In the genomic region with DNA sequence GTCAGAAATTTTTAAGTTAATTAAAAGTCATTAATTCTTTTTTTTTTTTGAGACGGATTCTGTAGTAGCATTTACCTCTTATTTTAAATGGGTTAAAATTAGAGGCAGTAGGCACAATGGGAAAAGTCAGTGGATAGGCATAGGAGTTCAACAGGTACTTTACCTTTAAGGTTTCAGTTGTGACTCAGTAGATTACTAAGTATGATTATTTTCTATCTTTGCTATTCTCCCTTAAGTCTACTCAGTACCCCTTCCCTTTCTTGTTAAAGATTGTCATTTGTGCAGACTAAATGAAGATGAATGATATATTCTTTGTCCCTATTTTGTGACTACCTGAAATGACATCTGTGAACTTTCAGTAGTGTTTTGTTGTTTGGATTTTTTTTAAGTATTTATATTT, we compare ENCODE assay signal across 36 cellular contexts.
"Had no signal": no experiment of that assay in that cellular context is flagged by ENCODE, and none has a peak within 500 bp of the region (broad histone marks: within the 10 kb centered on the region; RNA-seq: fewer than 3 reads in every experiment).

No MANE protein-coding gene starts in this region.

- H3K27ac ChIP-seq: ascending aorta, cardiac muscle cell, VCaP had no signal

- DNase-seq: activated B cell treated with CpG ODN at 0.5 μM for 24 hours; activated CD4-positive, alpha-beta memory T cell treated with anti-CD3 and anti-CD28 coated beads for 36 hours; activated CD4-positive, alpha-beta T cell treated with anti-CD3 and anti-CD28 coated beads for 4 hours; activated CD4-positive, alpha-beta T cell treated with anti-CD3 and anti-CD28 coated beads, Interleukin-2, amount 50 U/mL, for 1 hour; activated CD4-positive, alpha-beta T cell treated with anti-CD3 and anti-CD28 coated beads, Interleukin-2, amount 50 U/mL, for 4 hours; activated CD4-positive, CD25-positive, alpha-beta regulatory T cell treated with anti-CD3 and anti-CD28 coated beads, Interleukin-2, amount 50 U/mL, for 72 hours; activated CD8-positive, alpha-beta memory T cell treated with anti-CD3 and anti-CD28 coated beads, Interleukin-2, amount 50 U/mL, for 4 hours; activated CD8-positive, alpha-beta T cell treated with anti-CD3 and anti-CD28 coated beads for 36 hours; activated effector memory CD4-positive, alpha-beta T cell treated with Interleukin-2 at 50 U/mL for 16 hours; activated gamma-delta T cell; activated naive CD4-positive, alpha-beta T cell treated with anti-CD3 and anti-CD28 coated beads, Interleukin-2, amount 10 ng/mL, durations not matched to agents 7 days and 5 days; activated naive CD4-positive, alpha-beta T cell treated with Interleukin-2 at 50 U/mL for 16 hours; activated naive CD8-positive, alpha-beta T cell treated with anti-CD3 and anti-CD28 coated beads, Interleukin-2, amount 10 ng/mL, durations not matched to agents 7 days and 5 days; activated naive CD8-positive, alpha-beta T cell treated with anti-CD3 and anti-CD28 coated beads, Interleukin-2, amount 50 U/mL, for 24 hours; activated T-cell treated with anti-CD3 and anti-CD28 coated beads for 4 hours; activated T-cell treated with anti-CD3 and anti-CD28 coated beads, Interleukin-2, amount 50 U/mL, for 1 hour; activated T-cell treated with anti-CD3 and anti-CD28 coated beads, Interleukin-2, amount 50 U/mL, for 4 hours; activated T-cell treated with anti-CD3 and anti-CD28 coated beads, Interleukin-2, amount 50 U/mL, for 72 hours; amygdala; anterior cingulate cortex; caudate nucleus; cerebellar nuclear complex; T-cell; T-helper 17 cell had no signal

- H3K9me3 ChIP-seq: ascending aorta had no signal

- H3K27me3 Mint-ChIP-seq: activated B cell treated with CpG ODN at 0.5 μM for 24 hours; activated CD4-positive, alpha-beta memory T cell treated with anti-CD3 and anti-CD28 coated beads for 36 hours; activated CD4-positive, alpha-beta T cell treated with anti-CD3 and anti-CD28 coated beads, Interleukin-2, amount 10 ng/mL, durations not matched to agents 24 days and 14 days; activated CD8-positive, alpha-beta T cell treated with anti-CD3 and anti-CD28 coated beads for 36 hours; activated naive CD4-positive, alpha-beta T cell treated with anti-CD3 and anti-CD28 coated beads, Interleukin-2, amount 10 ng/mL, durations not matched to agents 7 days and 5 days; activated naive CD4-positive, alpha-beta T cell treated with anti-CD3 and anti-CD28 coated beads, Interleukin-2, amount 50 U/mL, for 24 hours; activated naive CD8-positive, alpha-beta T cell; activated naive CD8-positive, alpha-beta T cell treated with anti-CD3 and anti-CD28 coated beads, Interleukin-2, amount 10 ng/mL, durations not matched to agents 7 days and 5 days; activated naive CD8-positive, alpha-beta T cell treated with anti-CD3 and anti-CD28 coated beads, Interleukin-2, amount 50 U/mL, for 24 hours; brain; central memory CD8-positive, alpha-beta T cell; T-cell; T-helper 17 cell had no signal

- H3K9me3 Mint-ChIP-seq: activated B cell treated with CpG ODN at 0.5 μM for 24 hours; activated CD4-positive, alpha-beta memory T cell treated with anti-CD3 and anti-CD28 coated beads for 36 hours; activated CD4-positive, alpha-beta T cell treated with anti-CD3 and anti-CD28 coated beads, Interleukin-2, amount 10 ng/mL, durations not matched to agents 24 days and 14 days; activated CD8-positive, alpha-beta T cell treated with anti-CD3 and anti-CD28 coated beads for 36 hours; activated naive CD4-positive, alpha-beta T cell treated with anti-CD3 and anti-CD28 coated beads, Interleukin-2, amount 10 ng/mL, durations not matched to agents 7 days and 5 days; activated naive CD4-positive, alpha-beta T cell treated with anti-CD3 and anti-CD28 coated beads, Interleukin-2, amount 50 U/mL, for 24 hours; activated naive CD8-positive, alpha-beta T cell treated with anti-CD3 and anti-CD28 coated beads, Interleukin-2, amount 10 ng/mL, durations not matched to agents 7 days and 5 days; activated naive CD8-positive, alpha-beta T cell treated with anti-CD3 and anti-CD28 coated beads, Interleukin-2, amount 50 U/mL, for 24 hours; activated T-cell treated with anti-CD3 and anti-CD28 coated beads, Interleukin-2, amount 50 U/mL, for 4 hours; activated T-cell treated with anti-CD3 and anti-CD28 coated beads, Interleukin-2, amount 50 U/mL, for 72 hours; activated T-helper 1 cell treated with anti-CD3 and anti-CD28 coated beads, Interleukin-12 subunit alpha, Interleukin-12 subunit beta, Interleukin-2, Interleukin-4 antibody, amounts not matched to agents 30 ng/mL and 10 ng/mL and 1 ng/mL, durations not matched to agents 14 hours and 24 hours and 36 hours; activated T-helper 2 cell treated with anti-CD3 and anti-CD28 coated beads, Interferon-gamma antibody, Interleukin-2, Interleukin-4, amounts not matched to agents 10 μg/mL and 5 μg/mL and 100 μg/mL, durations not matched to agents 14 hours and 24 hours and 36 hours; brain; central memory CD8-positive, alpha-beta T cell; T-cell had no signal

- H3K27me3 ChIP-seq: ascending aorta, cardiac muscle cell had no signal

- FAIRE-seq: bronchial epithelial cell, TTC549 had no signal

- H3K4me3 Mint-ChIP-seq: activated B cell treated with CpG ODN at 0.5 μM for 24 hours; activated CD4-positive, alpha-beta memory T cell treated with anti-CD3 and anti-CD28 coated beads for 36 hours; activated CD4-positive, alpha-beta T cell treated with anti-CD3 and anti-CD28 coated beads, Interleukin-2, amount 10 ng/mL, durations not matched to agents 24 days and 14 days; activated CD8-positive, alpha-beta T cell treated with anti-CD3 and anti-CD28 coated beads for 36 hours; activated naive CD4-positive, alpha-beta T cell treated with anti-CD3 and anti-CD28 coated beads, Interleukin-2, amount 10 ng/mL, durations not matched to agents 7 days and 5 days; activated naive CD4-positive, alpha-beta T cell treated with anti-CD3 and anti-CD28 coated beads, Interleukin-2, amount 50 U/mL, for 24 hours; activated naive CD8-positive, alpha-beta T cell; activated naive CD8-positive, alpha-beta T cell treated with anti-CD3 and anti-CD28 coated beads, Interleukin-2, amount 10 ng/mL, durations not matched to agents 7 days and 5 days; activated naive CD8-positive, alpha-beta T cell treated with anti-CD3 and anti-CD28 coated beads, Interleukin-2, amount 50 U/mL, for 24 hours; activated T-cell treated with anti-CD3 and anti-CD28 coated beads, Interleukin-2, amount 50 U/mL, for 4 hours; activated T-cell treated with anti-CD3 and anti-CD28 coated beads, Interleukin-2, amount 50 U/mL, for 72 hours; activated T-helper 1 cell treated with anti-CD3 and anti-CD28 coated beads, Interleukin-12 subunit alpha, Interleukin-12 subunit beta, Interleukin-2, Interleukin-4 antibody, amounts not matched to agents 30 ng/mL and 10 ng/mL and 1 ng/mL, durations not matched to agents 14 hours and 24 hours and 36 hours; brain; central memory CD8-positive, alpha-beta T cell; T-cell; T-helper 17 cell had no signal

- H3K27ac Mint-ChIP-seq: activated B cell treated with CpG ODN at 0.5 μM for 24 hours; activated CD4-positive, alpha-beta memory T cell treated with anti-CD3 and anti-CD28 coated beads for 36 hours; activated CD4-positive, alpha-beta T cell treated with anti-CD3 and anti-CD28 coated beads, Interleukin-2, amount 10 ng/mL, durations not matched to agents 24 days and 14 days; activated CD8-positive, alpha-beta T cell treated with anti-CD3 and anti-CD28 coated beads for 36 hours; activated naive CD4-positive, alpha-beta T cell treated with anti-CD3 and anti-CD28 coated beads, Interleukin-2, amount 10 ng/mL, durations not matched to agents 7 days and 5 days; activated naive CD4-positive, alpha-beta T cell treated with anti-CD3 and anti-CD28 coated beads, Interleukin-2, amount 50 U/mL, for 24 hours; activated naive CD8-positive, alpha-beta T cell; activated naive CD8-positive, alpha-beta T cell treated with anti-CD3 and anti-CD28 coated beads, Interleukin-2, amount 10 ng/mL, durations not matched to agents 7 days and 5 days; activated naive CD8-positive, alpha-beta T cell treated with anti-CD3 and anti-CD28 coated beads, Interleukin-2, amount 50 U/mL, for 24 hours; activated T-cell treated with anti-CD3 and anti-CD28 coated beads, Interleukin-2, amount 50 U/mL, for 72 hours; activated T-helper 1 cell treated with anti-CD3 and anti-CD28 coated beads, Interleukin-12 subunit alpha, Interleukin-12 subunit beta, Interleukin-2, Interleukin-4 antibody, amounts not matched to agents 30 ng/mL and 10 ng/mL and 1 ng/mL, durations not matched to agents 14 hours and 24 hours and 36 hours; activated T-helper 2 cell treated with anti-CD3 and anti-CD28 coated beads, Interferon-gamma antibody, Interleukin-2, Interleukin-4, amounts not matched to agents 10 μg/mL and 5 μg/mL and 100 μg/mL, durations not matched to agents 14 hours and 24 hours and 36 hours; brain; T-cell; T-helper 17 cell had no signal

- H3K4me3 ChIP-seq: ascending aorta, cardiac muscle cell had no signal

- ATAC-seq: activated CD8-positive, alpha-beta T cell treated with anti-CD3 and anti-CD28 coated beads for 36 hours; activated naive CD8-positive, alpha-beta T cell treated with anti-CD3 and anti-CD28 coated beads, Interleukin-2, amount 50 U/mL, for 24 hours; activated T-cell treated with anti-CD3 and anti-CD28 coated beads, Interleukin-2, amount 50 U/mL, for 4 hours; activated T-cell treated with anti-CD3 and anti-CD28 coated beads, Interleukin-2, amount 50 U/mL, for 72 hours; T-cell; T-helper 17 cell had no signal

- H3K4me1 ChIP-seq: ascending aorta had no signal
